Comparison of ENCODE assay signal across 17 cellular contexts in genomic region chr14:102029956-102030355, GRCh38. TPM values are rescaled to one million over a fixed set of nuclear protein-coding genes. Genes with fewer than 3 reads are reported as not detected.
DNase-seq lines count a peak whose midpoint lies in the region; ATAC-seq, FAIRE-seq and TF ChIP-seq lines count a peak whose summit lies in the region.
"Had no signal": no experiment of that assay in that cellular context is flagged by ENCODE, and none has a peak within 500 bp of the region (broad histone marks: within the 10 kb centered on the region; RNA-seq: fewer than 3 reads in every experiment).

No MANE protein-coding gene starts in this region.

- H3K9ac ChIP-seq in mesenchymal stem cell (ENCODE audit: low read length): peak overlapping the region; percentile 67

- H3K79me1 ChIP-seq in mesenchymal stem cell (replicated peaks; ENCODE audit: low read length, poor library complexity, severe bottlenecking): peaks cover 24% of the 10 kb centered on the region

- no peaks in the 10 kb centered on the region for H3K27me3 Mint-ChIP-seq in activated T-helper 17 cell treated with anti-CD3 and anti-CD28 coated beads, Interleukin-2, amount 50 U/mL, for 72 hours
- H3K27me3 Mint-ChIP-seq: activated B cell treated with CpG ODN at 0.5 μM for 24 hours had no signal

- H3K4me3 Mint-ChIP-seq in activated T-helper 17 cell treated with anti-CD3 and anti-CD28 coated beads, Interleukin-2, amount 50 U/mL, for 72 hours: no peak overlapping the region
- H3K4me3 Mint-ChIP-seq: activated B cell treated with CpG ODN at 0.5 μM for 24 hours; activated T-helper 1 cell treated with anti-CD3 and anti-CD28 coated beads, Interleukin-12 subunit alpha, Interleukin-12 subunit beta, Interleukin-2, Interleukin-4 antibody, amounts not matched to agents 30 ng/mL and 10 ng/mL and 1 ng/mL, durations not matched to agents 14 hours and 24 hours and 36 hours had no signal

- TF ChIP-seq CTCF in body of pancreas (IDR thresholded peaks at IDR 0.05): no peak

- H4K8ac ChIP-seq in mesenchymal stem cell (ENCODE audit: low read length): no peak overlapping the region

- H3K36me3 Mint-ChIP-seq in activated T-helper 17 cell treated with anti-CD3 and anti-CD28 coated beads, Interleukin-2, amount 50 U/mL, for 72 hours (ENCODE audit: low read depth): peaks cover 98% of the 10 kb centered on the region

- peak overlapping the region; percentile 74 for H3K27ac Mint-ChIP-seq in activated T-helper 17 cell treated with anti-CD3 and anti-CD28 coated beads, Interleukin-2, amount 50 U/mL, for 72 hours
- H3K27ac Mint-ChIP-seq: activated B cell treated with CpG ODN at 0.5 μM for 24 hours; activated T-helper 1 cell treated with anti-CD3 and anti-CD28 coated beads, Interleukin-12 subunit alpha, Interleukin-12 subunit beta, Interleukin-2, Interleukin-4 antibody, amounts not matched to agents 30 ng/mL and 10 ng/mL and 1 ng/mL, durations not matched to agents 14 hours and 24 hours and 36 hours had no signal

- intact Hi-C loops in body of pancreas (cut with DNase I): no loop called here

- ATAC-seq in activated T-helper 17 cell treated with anti-CD3 and anti-CD28 coated beads, Interleukin-2, amount 50 U/mL, for 72 hours (replicated peaks): no peak
- ATAC-seq in HG03565 (IDR thresholded peaks at IDR 0.05; ENCODE audit: unreplicated experiment): no peak
- no peak for ATAC-seq in HG02623 (IDR thresholded peaks at IDR 0.05; ENCODE audit: unreplicated experiment)
- no peak for ATAC-seq in body of pancreas

- no peak overlapping the region for H4K91ac ChIP-seq in mesenchymal stem cell (ENCODE audit: low read length)

- H3K4me3 ChIP-seq in mesenchymal stem cell (ENCODE audit: insufficient read depth in 1 of 2, low read depth in 1 of 2, low read length in 2 of 2) (no peak overlapping the region), body of pancreas (no peak overlapping the region)
- H3K4me3 ChIP-seq: esophagus muscularis mucosa, ovary, transverse colon had no signal

- FAIRE-seq in H54 (lab: Jason Lieb, UNC): peak; percentile 55
- FAIRE-seq: D721Med had no signal

- no peaks in the 10 kb centered on the region for H3K27me3 ChIP-seq in mesenchymal stem cell (ENCODE audit: control insufficient read depth in 1 of 2, insufficient read depth in 1 of 2, low read length in 2 of 2)
- H3K27me3 ChIP-seq in body of pancreas: no peaks in the 10 kb centered on the region
- H3K27me3 ChIP-seq: esophagus muscularis mucosa, ovary, transverse colon had no signal

- H3K9me3 Mint-ChIP-seq in activated T-helper 17 cell treated with anti-CD3 and anti-CD28 coated beads, Interleukin-2, amount 50 U/mL, for 72 hours: no peaks in the 10 kb centered on the region
- H3K9me3 Mint-ChIP-seq: activated B cell treated with CpG ODN at 0.5 μM for 24 hours; activated T-helper 1 cell treated with anti-CD3 and anti-CD28 coated beads, Interleukin-12 subunit alpha, Interleukin-12 subunit beta, Interleukin-2, Interleukin-4 antibody, amounts not matched to agents 30 ng/mL and 10 ng/mL and 1 ng/mL, durations not matched to agents 14 hours and 24 hours and 36 hours had no signal

- H3K4ac ChIP-seq in mesenchymal stem cell (ENCODE audit: low read depth in 1 of 2, low read length in 2 of 2): no peak overlapping the region

- no peak overlapping the region for H2BK15ac ChIP-seq in mesenchymal stem cell (ENCODE audit: low read depth, poor library complexity, severe bottlenecking)

- peaks cover 4% of the 10 kb centered on the region for H3K4me1 Mint-ChIP-seq in activated T-helper 17 cell treated with anti-CD3 and anti-CD28 coated beads, Interleukin-2, amount 50 U/mL, for 72 hours
- H3K4me1 Mint-ChIP-seq: activated B cell treated with CpG ODN at 0.5 μM for 24 hours had no signal

- no peak overlapping the region for H2BK120ac ChIP-seq in mesenchymal stem cell (ENCODE audit: low read depth, low read length)

- WGBS in mesenchymal stem cell: 88% methylated on average over 2 of the region's 2 CpGs
- 71 to 75% methylated on average over 2 of the region's 2 CpGs for WGBS in body of pancreas, 2 donors

- no peak overlapping the region for H2AK5ac ChIP-seq in mesenchymal stem cell (ENCODE audit: low read length, severe bottlenecking)

- H3K14ac ChIP-seq in mesenchymal stem cell (ENCODE audit: low read length in 2 of 2): no peak overlapping the region

- peaks cover 68 to 96% of the 10 kb centered on the region in 2 experiments for H3K36me3 ChIP-seq in mesenchymal stem cell (ENCODE audit: control insufficient read depth in 1 of 2, insufficient read depth in 2 of 2, low read depth in 1 of 2, low read length in 2 of 2)
- peaks cover 15 to 79% of the 10 kb centered on the region in 2 donors for H3K36me3 ChIP-seq in body of pancreas (replicated peaks in 1 of 2; ENCODE audit: insufficient read depth in 1 of 2, low read depth in 2 of 2)
- H3K36me3 ChIP-seq: ovary had no signal

- no peak for TF ChIP-seq POLR2A in H54 (IDR thresholded peaks at IDR 0.05; ENCODE audit: low read depth, low read length)
- TF ChIP-seq POLR2A in body of pancreas (IDR thresholded peaks at IDR 0.05): no peak

- peak; percentile 20 to 62 for DNase-seq in NCI-H524 (lab: John Stamatoyannopoulos, UW)
- DNase-seq in NCI-H524 treated with DMSO at 0.1 percent for 48 hours (lab: John Stamatoyannopoulos, UW): no peak
- peak; percentile 27 for DNase-seq in H54 (ENCODE audit: insufficient read length, low spot score)
- DNase-seq in mesenchymal stem cell: peak; percentile 29
- DNase-seq in body of pancreas: no peak
- DNase-seq: 8988T, activated B cell treated with CpG ODN at 0.5 μM for 24 hours, caudate nucleus, NCI-H187, ovary, transverse colon had no signal

- no peak overlapping the region for H2BK12ac ChIP-seq in mesenchymal stem cell (ENCODE audit: low read length in 2 of 2)

- no peak overlapping the region for H2BK5ac ChIP-seq in mesenchymal stem cell (ENCODE audit: low read depth, low read length, poor library complexity, severe bottlenecking)

- peak overlapping the region; percentile 90 for H3K27ac ChIP-seq in mesenchymal stem cell (ENCODE audit: low read length, poor library complexity, severe bottlenecking)
- H3K27ac ChIP-seq in body of pancreas: no peak overlapping the region
- H3K27ac ChIP-seq: ovary had no signal

- H2AFZ ChIP-seq in mesenchymal stem cell (ENCODE audit: low read depth, low read length): no peak overlapping the region

- no peak overlapping the region for H3K23ac ChIP-seq in mesenchymal stem cell (ENCODE audit: low read length in 2 of 2)

- no peak overlapping the region for H3K4me2 ChIP-seq in mesenchymal stem cell (ENCODE audit: low read length, poor library complexity, severe bottlenecking)

- peaks cover 12% of the 10 kb centered on the region for H3K4me1 ChIP-seq in mesenchymal stem cell (ENCODE audit: control insufficient read depth, insufficient read depth, low read depth, low read length)
- no peaks in the 10 kb centered on the region for H3K4me1 ChIP-seq in body of pancreas
- H3K4me1 ChIP-seq: esophagus muscularis mucosa had no signal

- H3K9me3 ChIP-seq in mesenchymal stem cell (ENCODE audit: control insufficient read depth, low read length) (no peaks in the 10 kb centered on the region), body of pancreas (no peaks in the 10 kb centered on the region)
- H3K9me3 ChIP-seq: esophagus muscularis mucosa, ovary, transverse colon had no signal

- no peak overlapping the region for H3K18ac ChIP-seq in mesenchymal stem cell (ENCODE audit: low read depth in 1 of 2, low read length in 2 of 2)

RNA-seq across cellular contexts. Expression of gene HSP90AA1, which starts 56.9 kb away (rescaled TPM):
- total RNA-seq in activated T-helper 17 cell treated with anti-CD3 and anti-CD28 coated beads, Interleukin-2, amount 50 U/mL, for 72 hours: 1,000 to 10,000 TPM in 1 of 2 donors, 100 to 1,000 TPM in 1; 639 to 1,352 TPM
- polyA plus RNA-seq in mesenchymal stem cell (2013, experiment 1 of 2): 430 TPM
- 432 TPM for polyA plus RNA-seq in mesenchymal stem cell (2013, experiment 2 of 2)
- total RNA-seq in body of pancreas: 100 to 1,000 TPM; 197 to 251 TPM

Comparison
In these comparisons a context has a peak if more than half of its experiments do, and no peak if none do; other contexts are left out.
1. DNase-seq: peak in NCI-H524 (2 of 2), H54 (single experiment) and mesenchymal stem cell (single experiment); none in NCI-H524 treated with DMSO at 0.1 percent for 48 hours (single experiment) and body of pancreas (0 of 4).